Comparison of ENCODE assay signal across 29 cellular contexts in genomic region chr4:138204507-138204906, GRCh38. TPM values are rescaled to one million over a fixed set of nuclear protein-coding genes. Genes with fewer than 3 reads are reported as not detected.
DNase-seq lines count a peak whose midpoint lies in the region; TF ChIP-seq lines count a peak whose summit lies in the region.
"Had no signal": no experiment of that assay in that cellular context is flagged by ENCODE, and none has a peak within 500 bp of the region (broad histone marks: within the 10 kb centered on the region; RNA-seq: fewer than 3 reads in every experiment).

No MANE protein-coding gene starts in this region.

- H3K9me3 ChIP-seq in tibial nerve = no peaks in the 10 kb centered on the region
- H3K9me3 ChIP-seq: heart left ventricle, ovary, right atrium auricular region, SK-N-SH, spleen had no signal

- no peaks in the 10 kb centered on the region for H3K4me1 ChIP-seq in tibial nerve

- no peaks in the 10 kb centered on the region for H3K36me3 ChIP-seq in tibial nerve
- H3K36me3 ChIP-seq: cardiac muscle cell, heart left ventricle, ovary, right atrium auricular region, spleen had no signal

- H3K27ac ChIP-seq in tibial nerve = no peak overlapping the region
- H3K27ac ChIP-seq: cardiac muscle cell, heart left ventricle, ovary, RWPE1, spleen had no signal

- WGBS in tibial nerve, 2 donors = 82 to 89% methylated on average over 5 of the region's 5 CpGs

- DNase-seq in NCI-H510A treated with DMSO at 0.1 percent for 48 hours (lab: John Stamatoyannopoulos, UW) (peak; percentile 54), NCI-H510A (lab: John Stamatoyannopoulos, UW) (no peak), NCI-H146 treated with DMSO at 0.1 percent for 48 hours (lab: John Stamatoyannopoulos, UW; ENCODE audit: unreplicated experiment) (peak; percentile 92), NCI-H748 treated with DMSO at 0.1 percent for 48 hours (lab: John Stamatoyannopoulos, UW) (peak; percentile 91), mucosa of gallbladder (ENCODE audit: low spot score) (peak; percentile 16), COLO829 (ENCODE audit: low spot score) (no peak), cerebellum (ENCODE audit: low spot score) (no peak), tibial nerve (ENCODE audit: low spot score in 2 of 2) (no peak)
- DNase-seq: activated CD8-positive, alpha-beta T cell treated with anti-CD3 and anti-CD28 coated beads for 36 hours; aorta; CD4-positive, alpha-beta T cell; cortex of kidney; DMS79 treated with DMSO at 0.1 percent for 48 hours; effector memory CD8-positive, alpha-beta T cell; erythroblast; H9; heart left ventricle; mammary epithelial cell; MV-4-11; NCI-H2107; NCI-H524 treated with DMSO at 0.1 percent for 48 hours; ovary; SK-N-SH; spleen; T-helper 17 cell; trophoblast cell had no signal

- no peak overlapping the region for H3K4me3 ChIP-seq in tibial nerve
- H3K4me3 ChIP-seq: cardiac muscle cell, heart left ventricle, ovary, right atrium auricular region, spleen had no signal

- no peaks in the 10 kb centered on the region for H3K27me3 ChIP-seq in tibial nerve
- H3K27me3 ChIP-seq: cardiac muscle cell, heart left ventricle, ovary, right atrium auricular region, spleen had no signal

- TF ChIP-seq CTCF in tibial nerve (IDR thresholded peaks at IDR 0.05) = no peak

- TF ChIP-seq EP300 in tibial nerve (IDR thresholded peaks at IDR 0.05) = no peak

- TF ChIP-seq POLR2A in tibial nerve (IDR thresholded peaks at IDR 0.05) = no peak

RNA-seq across cellular contexts. Expression of gene SLC7A11, which starts 37.6 kb away (rescaled TPM):
- total RNA-seq in mucosa of gallbladder = 0.75 TPM
- 30.0 TPM for total RNA-seq in cerebellum
- under 1 TPM; under 0.01 to 0.30 (median 0.21) TPM for total RNA-seq in tibial nerve

Comparison
In these comparisons a context has a peak if more than half of its experiments do, and no peak if none do; other contexts are left out.
1. DNase-seq: peak in NCI-H510A treated with DMSO at 0.1 percent for 48 hours (single experiment), NCI-H146 treated with DMSO at 0.1 percent for 48 hours (single experiment), NCI-H748 treated with DMSO at 0.1 percent for 48 hours (single experiment) and mucosa of gallbladder (single experiment); none in NCI-H510A (single experiment), COLO829 (single experiment), cerebellum (single experiment) and tibial nerve (0 of 2).
2. RNA of gene SLC7A11, which starts 37.6 kb away (total RNA-seq): 30.0 TPM in cerebellum (single experiment); 0.75 TPM in mucosa of gallbladder (single experiment) and under 0.01 to 0.30 TPM in tibial nerve; every median in the first group is over 10 times any median in the second.